ENCODE assay signal across 24 cellular contexts in genomic region chr7:121513105-121513504, GRCh38.
"Had no signal": no experiment of that assay in that cellular context is flagged by ENCODE, and none has a peak within 500 bp of the region (broad histone marks: within the 10 kb centered on the region; RNA-seq: fewer than 3 reads in every experiment).

No MANE protein-coding gene starts in this region.

- H3K27ac Mint-ChIP-seq: mesothelial cell of epicardium; naive B cell; natural killer cell treated with Interleukin-12 subunit alpha and Interleukin-12 subunit beta and Interleukin-15 and Interleukin-18, amount 100 ng/mL, for 72 hours; progenitor cell of endocrine pancreas; stimulated activated naive CD8-positive, alpha-beta T cell treated with anti-CD3 and anti-CD28 coated beads, Interleukin-15, Interleukin-2, amounts not matched to agents 100 ng/mL and 50 ng/mL, for 24 hours had no signal

- H3K4me1 Mint-ChIP-seq: mesothelial cell of epicardium had no signal

- H3K4me1 ChIP-seq: heart left ventricle, left ventricle myocardium inferior, right atrium auricular region, right lobe of liver, suprapubic skin, tibial artery, upper lobe of right lung had no signal

- H3K27me3 ChIP-seq: heart left ventricle, ovary, right atrium auricular region, right lobe of liver, suprapubic skin, tibial artery, upper lobe of right lung had no signal

- H3K27me3 Mint-ChIP-seq: natural killer cell treated with Interleukin-12 subunit alpha and Interleukin-12 subunit beta and Interleukin-15 and Interleukin-18, amount 100 ng/mL, for 72 hours; progenitor cell of endocrine pancreas had no signal

- H3K36me3 ChIP-seq: heart left ventricle, left ventricle myocardium inferior, ovary, right atrium auricular region, right lobe of liver, suprapubic skin, thoracic aorta, tibial artery, upper lobe of right lung had no signal

- DNase-seq: heart left ventricle; hypothalamus; kidney glomerular epithelial cell; left ventricle myocardium inferior; mesendoderm; naive B cell; ovary; right lobe of liver; stimulated activated CD4-positive, alpha-beta T cell treated with anti-CD3 and anti-CD28 coated beads, Interleukin-12 subunit alpha, Interleukin-12 subunit beta, amount 100 ng/mL, for 4 hours; stimulated activated CD4-positive, alpha-beta T cell treated with anti-CD3 and anti-CD28 coated beads, Interleukin-15, amount 100 ng/mL, for 24 hours; stimulated activated CD4-positive, alpha-beta T cell treated with anti-CD3 and anti-CD28 coated beads, Interleukin-2, amount 100 ng/mL, for 24 hours; stimulated activated CD4-positive, alpha-beta T cell treated with anti-CD3 and anti-CD28 coated beads, Interleukin-4, amount 100 ng/mL, for 1 hour; stimulated activated naive CD4-positive, alpha-beta T cell; tibial artery; trophoblast cell; upper lobe of right lung had no signal

- H3K4me3 Mint-ChIP-seq: mesothelial cell of epicardium; naive B cell; natural killer cell treated with Interleukin-12 subunit alpha and Interleukin-12 subunit beta and Interleukin-15 and Interleukin-18, amount 100 ng/mL, for 72 hours; stimulated activated naive CD8-positive, alpha-beta T cell treated with anti-CD3 and anti-CD28 coated beads, Interleukin-15, Interleukin-2, amounts not matched to agents 100 ng/mL and 50 ng/mL, for 24 hours had no signal

- ATAC-seq: heart left ventricle; natural killer cell treated with Interleukin-12 subunit alpha and Interleukin-12 subunit beta and Interleukin-15 and Interleukin-18, amount 100 ng/mL, for 72 hours; right lobe of liver; upper lobe of right lung had no signal

- H3K9me3 ChIP-seq: ovary, upper lobe of right lung had no signal

- H3K27ac ChIP-seq: heart left ventricle, left ventricle myocardium inferior, ovary, right atrium auricular region, right lobe of liver, suprapubic skin, thoracic aorta, tibial artery, upper lobe of right lung had no signal

- H3K4me3 ChIP-seq: heart left ventricle, left ventricle myocardium inferior, lung, ovary, right atrium auricular region, right lobe of liver, suprapubic skin, thoracic aorta, tibial artery, upper lobe of right lung had no signal
